Comparison of ENCODE assay signal across 8 cellular contexts in the genomic region with DNA sequence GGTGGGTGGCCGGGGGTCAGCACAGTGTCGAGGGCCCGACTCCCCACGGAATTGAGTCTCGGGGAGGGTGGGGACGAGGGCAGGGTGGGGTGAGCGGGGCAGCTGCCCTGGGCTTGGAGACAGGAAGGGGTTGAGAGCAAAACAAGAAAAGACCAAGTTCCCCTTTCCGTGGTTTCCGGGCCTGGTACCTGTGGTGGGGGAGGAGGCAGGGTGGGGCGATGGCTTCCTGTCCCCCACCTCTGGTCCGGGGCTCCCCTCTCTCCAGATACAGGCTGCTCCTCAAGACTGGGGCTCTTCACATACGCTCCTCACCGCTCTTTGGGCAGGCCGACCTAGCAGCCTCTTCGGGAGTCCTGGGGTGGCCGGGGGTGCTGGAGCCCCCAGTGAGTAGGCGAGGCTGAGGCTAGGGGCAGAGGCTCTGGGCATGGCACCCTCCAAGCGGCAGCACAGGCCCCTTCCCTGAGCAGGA. TPM values are rescaled to one million over a fixed set of nuclear protein-coding genes. Genes with fewer than 3 reads are reported as not detected.
DNase-seq lines count a peak whose midpoint lies in the region; ATAC-seq, FAIRE-seq and TF ChIP-seq lines count a peak whose summit lies in the region.

No MANE protein-coding gene starts in this region.

- peak; percentile 44 for ATAC-seq in CD4-positive, alpha-beta T cell (ENCODE audit: poor library complexity)
- peak; percentile 28 for ATAC-seq in GM21717 (IDR thresholded peaks at IDR 0.05; ENCODE audit: unreplicated experiment)
- ATAC-seq in heart left ventricle, result peak in 2 of 4 donors; percentile 16 to 18
- ATAC-seq in GM21447 (IDR thresholded peaks at IDR 0.05; ENCODE audit: unreplicated experiment), result no peak

- H3K27me3 ChIP-seq in CD4-positive, alpha-beta T cell (ENCODE audit: control insufficient read depth, insufficient read depth, low read length), result no peaks in the 10 kb centered on the region
- no peaks in the 10 kb centered on the region for H3K27me3 ChIP-seq in heart left ventricle
- H3K27me3 ChIP-seq in small intestine (ENCODE audit: control insufficient read depth in 2 of 2, insufficient read depth in 2 of 2, low read length in 2 of 2), result no peaks in the 10 kb centered on the region

- H3K36me3 ChIP-seq in heart left ventricle (peaks cover 0 to 22% (median 0%) of the 10 kb centered on the region in 9 donors), small intestine (ENCODE audit: control insufficient read depth in 2 of 2, insufficient read depth in 2 of 2, low read length in 2 of 2) (no peaks in the 10 kb centered on the region)

- H3K36me3 Mint-ChIP-seq in CD4-positive, alpha-beta T cell (ENCODE audit: low read depth), result peaks cover 44% of the 10 kb centered on the region

- no peak for TF ChIP-seq POLR2A in heart left ventricle (IDR thresholded peaks at IDR 0.05)

- intact Hi-C loops in CD4-positive, alpha-beta T cell (cut with DNase I, micrococcal nuclease), result no loop called here
- intact Hi-C loops in heart left ventricle (cut with DNase I), result loop anchor here in 1 of 10 donors (5.0 kb wide), 1 partner anchor 62 kb away; a partner anchor contains a TSS

- no peaks in the 10 kb centered on the region for H3K9me3 Mint-ChIP-seq in CD4-positive, alpha-beta T cell

- POLR2A ChIA-PET in CD4-positive, alpha-beta T cell (lab: Charles Lee), result interaction anchor here (0.6 to 6.0 kb wide), 37 partner anchors 9 to 475 kb away, joined by 3 to 163 read pairs (median 5); a partner anchor contains a TSS

- TF ChIP-seq CTCF in CD4-positive, alpha-beta T cell (IDR thresholded peaks at IDR 0.05), result no peak
- TF ChIP-seq CTCF in heart left ventricle (IDR thresholded peaks at IDR 0.05), result no peak

- WGBS in heart left ventricle, 4 donors, result 21 to 35% (median 26%) methylated on average over 17 to 18 of the region's 18 CpGs
- WGBS in small intestine, 3 donors, result 7 to 22% (median 19%) methylated on average over 15 to 18 of the region's 18 CpGs

- CTCF ChIA-PET in CD4-positive, alpha-beta T cell (lab: Charles Lee), result interaction anchor here (0.9 to 3.5 kb wide), 2 partner anchors 92 to 225 kb away, joined by 4 to 15 read pairs; a partner anchor contains a TSS

- H3K9me3 ChIP-seq in CD4-positive, alpha-beta T cell (ENCODE audit: control insufficient read depth, low read length), result no peaks in the 10 kb centered on the region
- H3K9me3 ChIP-seq in heart left ventricle (no peaks in the 10 kb centered on the region), small intestine (ENCODE audit: control insufficient read depth, low read depth) (no peaks in the 10 kb centered on the region)

- H3K27ac ChIP-seq in CD4-positive, alpha-beta T cell (ENCODE audit: low read depth, low read length), result peak overlapping the region; percentile 96
- peak overlapping the region in 7 of 12 donors; percentile 9 to 91 (median 40) for H3K27ac ChIP-seq in heart left ventricle
- H3K27ac ChIP-seq in small intestine (ENCODE audit: low read depth in 1 of 2, low read length in 1 of 2), result peak overlapping the region; percentile 53 to 87

- H3K27ac Mint-ChIP-seq in CD4-positive, alpha-beta T cell, result peak overlapping the region; percentile 98

- peaks cover 39% of the 10 kb centered on the region for H3K4me1 Mint-ChIP-seq in CD4-positive, alpha-beta T cell (ENCODE audit: low read depth)

- DNase-seq in CD4-positive, alpha-beta T cell, result peak; percentile 59 to 84 (median 79)
- peak; percentile 75 for DNase-seq in NOMO-1 treated with dmso at 0.1 percent for 144 hours (lab: John Stamatoyannopoulos, UW; ENCODE audit: unreplicated experiment)
- peak; percentile 74 for DNase-seq in activated T-helper 1 cell treated with Interleukin-2 at 50 U/mL for 16 hours (ENCODE audit: low read depth)
- peak; percentile 37 to 75 (median 41) for DNase-seq in heart left ventricle
- DNase-seq in small intestine, result peak; percentile 71
- DNase-seq in NCI-H1417 (lab: John Stamatoyannopoulos, UW), result no peak

- no peak for FAIRE-seq in small intestine (lab: Jason Lieb, UNC)

- peaks cover 0 to 40% (median 11%) of the 10 kb centered on the region in 12 donors for H3K4me1 ChIP-seq in heart left ventricle
- no peaks in the 10 kb centered on the region for H3K4me1 ChIP-seq in small intestine (ENCODE audit: control insufficient read depth in 2 of 2, insufficient read depth in 1 of 2, low read depth in 1 of 2, low read length in 1 of 2)

- H3K4me3 Mint-ChIP-seq in CD4-positive, alpha-beta T cell, result peak overlapping the region; percentile 99

- H3K4me3 ChIP-seq in heart left ventricle (peak overlapping the region in 11 of 12 donors; percentile 14 to 92 (median 67)), small intestine (ENCODE audit: low read depth in 1 of 2, low read length in 2 of 2) (peak overlapping the region; percentile 61 to 73)

- no peaks in the 10 kb centered on the region for H3K27me3 Mint-ChIP-seq in CD4-positive, alpha-beta T cell

RNA-seq across cellular contexts. Expression of a gene that starts 0.6 kb away (rescaled TPM):
- total RNA-seq in CD4-positive, alpha-beta T cell, result 100 to 1,000 TPM; 411 to 416 TPM
- total RNA-seq in heart left ventricle, result 100 to 1,000 TPM in 1 of 9 donors, 10 to 100 TPM in 3, 1 to 10 TPM in 5; 4.3 to 102 (median 8.5) TPM
- 10 to 100 TPM in 1 of 2 donors, 1 to 10 TPM in 1; 6.4 to 16.8 TPM for polyA plus RNA-seq in heart left ventricle
- polyA plus RNA-seq in small intestine, result 10 to 100 TPM; 27.3 to 65.7 (median 36.6) TPM

RNA-seq across cellular contexts. Expression of a gene that starts 9.5 kb away (rescaled TPM):
- 10 to 100 TPM; 41.3 to 46.3 TPM for total RNA-seq in CD4-positive, alpha-beta T cell
- total RNA-seq in heart left ventricle, result 100 to 1,000 TPM in 2 of 9 donors, 10 to 100 TPM in 7; 41.6 to 129 (median 58.2) TPM
- polyA plus RNA-seq in heart left ventricle (100 to 1,000 TPM; 140 to 204 TPM), small intestine (100 to 1,000 TPM; 365 to 614 (median 391) TPM)

RNA-seq across cellular contexts. Expression of a gene that starts 9.7 kb away (rescaled TPM):
- total RNA-seq in CD4-positive, alpha-beta T cell, result 10 to 100 TPM; 18.4 to 28.0 TPM
- 10 to 100 TPM in 7 of 9 donors, 1 to 10 TPM in 2; 8.2 to 32.2 (median 26.0) TPM for total RNA-seq in heart left ventricle
- 10 to 100 TPM; 19.2 to 25.6 TPM for polyA plus RNA-seq in heart left ventricle
- polyA plus RNA-seq in small intestine, result 100 to 1,000 TPM in 2 of 3 donors, 10 to 100 TPM in 1; 77.2 to 318 (median 287) TPM

RNA-seq across cellular contexts. Expression of a gene that starts 15.1 kb away (rescaled TPM):
- total RNA-seq in CD4-positive, alpha-beta T cell, result 10 to 100 TPM; 15.0 to 16.1 TPM
- 10 to 100 TPM in 3 of 9 donors, 1 to 10 TPM in 6; 1.2 to 14.9 (median 9.7) TPM for total RNA-seq in heart left ventricle
- polyA plus RNA-seq in heart left ventricle (10 to 100 TPM in 1 of 2 donors, 1 to 10 TPM in 1; 5.2 to 10.8 TPM), small intestine (100 to 1,000 TPM in 2 of 3 donors, 10 to 100 TPM in 1; 43.0 to 376 (median 253) TPM)

Comparison
In these comparisons a context has a peak if more than half of its experiments do, and no peak if none do; other contexts are left out.
1. DNase-seq: peak in CD4-positive, alpha-beta T cell (10 of 10), NOMO-1 treated with dmso at 0.1 percent for 144 hours (single experiment), activated T-helper 1 cell treated with Interleukin-2 at 50 U/mL for 16 hours (single experiment), heart left ventricle (5 of 5) and small intestine (single experiment); none in NCI-H1417 (0 of 3).
2. H3K27ac ChIP-seq: peak in every context shown above with its lines; median percentile 96 in CD4-positive, alpha-beta T cell; 70 in small intestine; 40 in heart left ventricle.